Comparison of ENCODE assay signal across 22 cellular contexts in the genomic region with DNA sequence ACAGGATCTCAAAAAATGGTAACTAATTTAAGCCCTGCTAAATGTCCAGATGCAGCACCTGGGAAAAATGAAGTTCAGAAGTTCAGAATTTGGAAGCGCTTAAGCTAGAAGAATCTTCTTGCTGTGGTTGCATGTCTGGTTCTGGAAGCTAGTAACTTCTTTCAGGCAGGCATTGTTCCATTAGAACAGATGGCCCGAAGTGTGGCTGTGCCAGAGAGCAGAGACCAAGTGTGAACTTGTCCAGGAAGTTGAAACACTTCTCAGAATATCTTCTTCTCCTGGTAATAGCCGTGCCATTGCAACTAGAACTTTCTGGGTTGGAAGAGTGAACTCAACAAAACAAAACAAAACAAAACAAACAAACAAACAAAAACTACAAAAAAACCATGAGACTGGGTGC.
DNase-seq lines count a peak whose midpoint lies in the region; ATAC-seq and TF ChIP-seq lines count a peak whose summit lies in the region.
"Had no signal": no experiment of that assay in that cellular context is flagged by ENCODE, and none has a peak within 500 bp of the region (broad histone marks: within the 10 kb centered on the region; RNA-seq: fewer than 3 reads in every experiment).

No MANE protein-coding gene starts in this region.

- TF ChIP-seq POLR2A in GM18505 (IDR thresholded peaks at IDR 0.05; ENCODE audit: borderline replicate concordance, extremely low read depth, insufficient read depth, insufficient read length): no peak

- DNase-seq in Ammon's horn (ENCODE audit: low spot score): peak; percentile 80
- peak; percentile 43 for DNase-seq in cerebellar cortex (ENCODE audit: low spot score)
- no peak for DNase-seq in left ventricle myocardium inferior
- DNase-seq in pons (ENCODE audit: low spot score): peak; percentile 90
- no peak for DNase-seq in NOMO-1 (lab: John Stamatoyannopoulos, UW; ENCODE audit: unreplicated experiment in 2 of 2)
- DNase-seq in activated T-cell treated with anti-CD3 and anti-CD28 coated beads, Interleukin-2, amount 50 U/mL, for 4 hours: no peak
- DNase-seq in MV-4-11 (lab: John Stamatoyannopoulos, UW): no peak
- DNase-seq: GF-D8; H9; naive thymus-derived CD8-positive, alpha-beta T cell; NCI-H1436; NCI-H82; SK-N-SH; spleen; stimulated activated CD8-positive, alpha-beta memory T cell treated with anti-CD3 and anti-CD28 coated beads, Interleukin-4, amount 100 ng/mL, for 48 hours had no signal

- H3K36me3 Mint-ChIP-seq in activated T-cell treated with anti-CD3 and anti-CD28 coated beads, Interleukin-2, amount 50 U/mL, for 4 hours (ENCODE audit: insufficient read depth): no peaks in the 10 kb centered on the region
- H3K36me3 Mint-ChIP-seq: activated naive CD8-positive, alpha-beta T cell; naive thymus-derived CD8-positive, alpha-beta T cell had no signal

- no peaks in the 10 kb centered on the region for H3K4me1 Mint-ChIP-seq in activated T-cell treated with anti-CD3 and anti-CD28 coated beads, Interleukin-2, amount 50 U/mL, for 4 hours (ENCODE audit: low read depth)
- H3K4me1 Mint-ChIP-seq: H9; naive thymus-derived CD8-positive, alpha-beta T cell had no signal

- no peaks in the 10 kb centered on the region for H3K9me3 Mint-ChIP-seq in activated T-cell treated with anti-CD3 and anti-CD28 coated beads, Interleukin-2, amount 50 U/mL, for 4 hours
- H3K9me3 Mint-ChIP-seq: activated T-helper 1 cell treated with anti-CD3 and anti-CD28 coated beads, Interleukin-12 subunit alpha, Interleukin-12 subunit beta, Interleukin-2, Interleukin-4 antibody, amounts not matched to agents 30 ng/mL and 10 ng/mL and 1 ng/mL, durations not matched to agents 14 hours and 24 hours and 36 hours; H9 had no signal

- intact Hi-C loops in left ventricle myocardium inferior (cut with micrococcal nuclease): no loop called here

- peaks cover 2% of the 10 kb centered on the region for H3K27me3 Mint-ChIP-seq in activated T-cell treated with anti-CD3 and anti-CD28 coated beads, Interleukin-2, amount 50 U/mL, for 4 hours (ENCODE audit: low read depth)

- TF ChIP-seq CTCF in left ventricle myocardium inferior (IDR thresholded peaks at IDR 0.05; ENCODE audit: borderline replicate concordance): no peak

- H3K36me3 ChIP-seq in left ventricle myocardium inferior: no peaks in the 10 kb centered on the region
- H3K36me3 ChIP-seq: spleen had no signal

- peak overlapping the region; percentile 52 for H3K27ac ChIP-seq in left ventricle myocardium inferior (replicated peaks)
- H3K27ac ChIP-seq: C4-2B, coronary artery, epithelial cell of prostate, spleen had no signal

- H3K4me3 ChIP-seq in left ventricle myocardium inferior: no peak overlapping the region
- H3K4me3 ChIP-seq: coronary artery, spleen had no signal

- H3K9me3 ChIP-seq in left ventricle myocardium inferior (replicated peaks): no peaks in the 10 kb centered on the region
- H3K9me3 ChIP-seq: SK-N-SH had no signal

- H3K27me3 ChIP-seq in left ventricle myocardium inferior (ENCODE audit: low read depth): no peaks in the 10 kb centered on the region
- H3K27me3 ChIP-seq: spleen had no signal

- no peak for ATAC-seq in GM18505 (IDR thresholded peaks at IDR 0.05; ENCODE audit: unreplicated experiment)
- ATAC-seq in activated T-cell treated with anti-CD3 and anti-CD28 coated beads, Interleukin-2, amount 50 U/mL, for 4 hours: no peak
- ATAC-seq: activated CD4-positive, CD25-positive, alpha-beta regulatory T cell treated with anti-CD3 and anti-CD28 coated beads, Interleukin-2, amount 50 U/mL, for 24 hours; naive thymus-derived CD8-positive, alpha-beta T cell had no signal

- H3K4me1 ChIP-seq in left ventricle myocardium inferior: peaks cover 90% of the 10 kb centered on the region
- H3K4me1 ChIP-seq: spleen had no signal

- H3K4me3 Mint-ChIP-seq in activated T-cell treated with anti-CD3 and anti-CD28 coated beads, Interleukin-2, amount 50 U/mL, for 4 hours: no peak overlapping the region
- H3K4me3 Mint-ChIP-seq: activated naive CD8-positive, alpha-beta T cell; activated T-helper 1 cell treated with anti-CD3 and anti-CD28 coated beads, Interleukin-12 subunit alpha, Interleukin-12 subunit beta, Interleukin-2, Interleukin-4 antibody, amounts not matched to agents 30 ng/mL and 10 ng/mL and 1 ng/mL, durations not matched to agents 14 hours and 24 hours and 36 hours; H9; naive thymus-derived CD8-positive, alpha-beta T cell had no signal

Comparison
In these comparisons a context has a peak if more than half of its experiments do, and no peak if none do; other contexts are left out.
1. DNase-seq: peak in Ammon's horn (single experiment), cerebellar cortex (single experiment) and pons (single experiment); none in left ventricle myocardium inferior (single experiment), NOMO-1 (0 of 2), activated T-cell treated with anti-CD3 and anti-CD28 coated beads, Interleukin-2, amount 50 U/mL, for 4 hours (single experiment) and MV-4-11 (single experiment).